Comparison of ENCODE assay signal across 9 cellular contexts in genomic region chr5:139642891-139643871, GRCh38. TPM values are rescaled to one million over a fixed set of nuclear protein-coding genes. Genes with fewer than 3 reads are reported as not detected.
DNase-seq lines count a peak whose midpoint lies in the region; ATAC-seq and TF ChIP-seq lines count a peak whose summit lies in the region.
"Had no signal": no experiment of that assay in that cellular context is flagged by ENCODE, and none has a peak within 500 bp of the region (broad histone marks: within the 10 kb centered on the region; RNA-seq: fewer than 3 reads in every experiment).

No MANE protein-coding gene starts in this region.

- H3K36me3 Mint-ChIP-seq in activated CD4-positive, alpha-beta T cell treated with anti-CD3 and anti-CD28 coated beads, Interleukin-2, amount 10 ng/mL, durations not matched to agents 24 days and 14 days (ENCODE audit: low read depth) = peaks cover 3% of the 10 kb centered on the region

- H3K36me3 ChIP-seq in KOPT-K1 (ENCODE audit: insufficient read depth, low read length) = no peaks in the 10 kb centered on the region
- H3K36me3 ChIP-seq in esophagus squamous epithelium = no peaks in the 10 kb centered on the region

- TF ChIP-seq CTCF in C4-2B (conservative IDR thresholded peaks at IDR 0.05) (no peak), esophagus squamous epithelium (IDR thresholded peaks at IDR 0.05) (no peak)

- H3K27ac Mint-ChIP-seq in activated CD4-positive, alpha-beta T cell treated with anti-CD3 and anti-CD28 coated beads, Interleukin-2, amount 10 ng/mL, durations not matched to agents 24 days and 14 days = no peak overlapping the region

- intact Hi-C loops in esophagus squamous epithelium (cut with DNase I) = no loop called here
- intact Hi-C loops in posterior vena cava (cut with DNase I) = no loop called here
- intact Hi-C loops in activated CD4-positive, alpha-beta T cell treated with anti-CD3 and anti-CD28 coated beads, Interleukin-2, amount 10 ng/mL, durations not matched to agents 24 days and 14 days (cut with micrococcal nuclease) = no loop called here

- no peaks in the 10 kb centered on the region for H3K9me3 Mint-ChIP-seq in activated CD4-positive, alpha-beta T cell treated with anti-CD3 and anti-CD28 coated beads, Interleukin-2, amount 10 ng/mL, durations not matched to agents 24 days and 14 days

- peaks cover 10% of the 10 kb centered on the region for H3K4me1 Mint-ChIP-seq in activated CD4-positive, alpha-beta T cell treated with anti-CD3 and anti-CD28 coated beads, Interleukin-2, amount 10 ng/mL, durations not matched to agents 24 days and 14 days

- no peak for ATAC-seq in HG03039 (IDR thresholded peaks at IDR 0.05; ENCODE audit: unreplicated experiment)

- peaks cover 27% of the 10 kb centered on the region for H3K27me3 Mint-ChIP-seq in activated CD4-positive, alpha-beta T cell treated with anti-CD3 and anti-CD28 coated beads, Interleukin-2, amount 10 ng/mL, durations not matched to agents 24 days and 14 days

- no peak for TF ChIP-seq POLR2A in esophagus squamous epithelium (IDR thresholded peaks at IDR 0.05)

- H3K4me3 Mint-ChIP-seq in activated CD4-positive, alpha-beta T cell treated with anti-CD3 and anti-CD28 coated beads, Interleukin-2, amount 10 ng/mL, durations not matched to agents 24 days and 14 days = no peak overlapping the region

- WGBS in esophagus squamous epithelium, 2 donors = 30 to 44% methylated on average over 2 to 4 of the region's 16 CpGs

- H3K9me3 ChIP-seq in KOPT-K1 (ENCODE audit: insufficient read depth, low read length, poor library complexity, severe bottlenecking) = no peaks in the 10 kb centered on the region
- no peaks in the 10 kb centered on the region for H3K9me3 ChIP-seq in esophagus squamous epithelium

- DNase-seq in esophagus squamous epithelium (lab: John Stamatoyannopoulos, UW) = no peak
- peak; percentile 74 for DNase-seq in posterior vena cava (ENCODE audit: low spot score)
- DNase-seq in activated CD4-positive, alpha-beta T cell treated with anti-CD3 and anti-CD28 coated beads, Interleukin-2, amount 10 ng/mL, durations not matched to agents 24 days and 14 days = no peak
- no peak for DNase-seq in NCI-H446 treated with DMSO at 0.1 percent for 48 hours (lab: John Stamatoyannopoulos, UW)
- DNase-seq in NCI-H2196 treated with DMSO at 0.1 percent for 48 hours (lab: John Stamatoyannopoulos, UW; ENCODE audit: unreplicated experiment) = no peak
- DNase-seq: NCI-H510A treated with DMSO at 0.1 percent for 48 hours had no signal

- H3K4me3 ChIP-seq in esophagus squamous epithelium = no peak overlapping the region

- peaks cover 0 to 5% (median 0%) of the 10 kb centered on the region in 4 donors for H3K27me3 ChIP-seq in esophagus squamous epithelium

- peaks cover 30 to 83% (median 33%) of the 10 kb centered on the region in 3 donors for H3K4me1 ChIP-seq in esophagus squamous epithelium

- H3K27ac ChIP-seq in C4-2B (peak overlapping the region; percentile 60), KOPT-K1 (ENCODE audit: low read depth, low read length, poor library complexity, severe bottlenecking) (peak overlapping the region; percentile 1), esophagus squamous epithelium (peak overlapping the region; percentile 18 to 74 (median 44))

RNA-seq across cellular contexts. Expression of gene CXXC5, which starts 5.0 kb away (rescaled TPM):
- 10 to 100 TPM; 13.9 to 40.4 (median 22.9) TPM for total RNA-seq in esophagus squamous epithelium
- total RNA-seq in posterior vena cava = 10 to 100 TPM; 48.9 to 49.1 TPM
- total RNA-seq in activated CD4-positive, alpha-beta T cell treated with anti-CD3 and anti-CD28 coated beads, Interleukin-2, amount 10 ng/mL, durations not matched to agents 24 days and 14 days = 1.2 and 1.9 TPM in 2 replicates

Comparison
In these comparisons a context has a peak if more than half of its experiments do, and no peak if none do; other contexts are left out.
1. H3K27ac ChIP-seq: peak in every context shown above with its lines; median percentile 60 in C4-2B; 44 in esophagus squamous epithelium; 1 in KOPT-K1.